Comparison of ENCODE assay signal across 3 cellular contexts in genomic region chr6:74130641-74131040, GRCh38.
"Had no signal": no experiment of that assay in that cellular context is flagged by ENCODE, and none has a peak within 500 bp of the region (broad histone marks: within the 10 kb centered on the region; RNA-seq: fewer than 3 reads in every experiment).

No MANE protein-coding gene starts in this region.

- DNase-seq: GDM1, GF-D8 had no signal

- H3K4me3 ChIP-seq: GM12878 had no signal

- ATAC-seq: GM12878 had no signal
